In the genomic region with DNA sequence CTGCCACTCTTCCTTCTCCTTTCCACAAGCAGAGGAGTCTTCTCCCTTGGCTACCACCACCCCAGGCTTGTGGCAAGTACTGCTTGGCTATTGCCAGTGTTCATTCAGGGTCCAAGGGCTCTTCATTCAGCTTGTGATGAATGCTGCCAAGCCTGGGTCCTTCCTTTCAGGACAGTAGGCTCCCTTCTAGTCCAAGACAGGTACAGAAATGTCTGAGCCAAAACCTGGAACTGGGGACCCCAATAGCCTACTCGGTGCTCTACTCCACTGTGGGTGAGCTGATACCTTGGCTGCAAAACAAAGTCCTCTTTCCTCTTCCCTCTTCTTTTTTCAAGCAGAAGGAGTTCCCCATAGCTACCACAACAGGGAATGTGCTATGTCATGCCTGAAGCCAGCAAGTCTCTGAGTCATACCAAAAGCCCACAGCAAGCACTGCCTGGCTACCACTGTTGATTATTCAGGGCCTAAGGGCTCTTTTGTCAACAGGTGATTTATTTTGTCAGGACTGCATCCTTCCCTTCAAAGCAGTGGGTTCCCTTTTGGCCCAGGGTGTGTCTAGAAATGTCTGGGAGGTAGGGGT, we compare ENCODE assay signal across 9 cellular contexts.
A peak's percentile ranks its signal among the peaks of the same experiment; 100 is the strongest.
DNase-seq lines count a peak whose midpoint lies in the region; FAIRE-seq and TF ChIP-seq lines count a peak whose summit lies in the region.
"Had no signal": no experiment of that assay in that cellular context is flagged by ENCODE, and none has a peak within 500 bp of the region (broad histone marks: within the 10 kb centered on the region; RNA-seq: fewer than 3 reads in every experiment).

No MANE protein-coding gene starts in this region.

- H3K4me3 Mint-ChIP-seq in endothelial cell (ENCODE audit: unreplicated experiment), result no peak overlapping the region
- H3K4me3 Mint-ChIP-seq: central memory CD8-positive, alpha-beta T cell had no signal

- peak overlapping the region; percentile 87 for H3K27ac ChIP-seq in fibroblast of lung (ENCODE audit: insufficient read depth, low read length)
- peak overlapping the region; percentile 41 to 56 (median 46) for H3K27ac ChIP-seq in transverse colon

- H3K4me3 ChIP-seq in fibroblast of lung (replicated peaks in 1 of 4; ENCODE audit: control extremely low read depth in 1 of 4, insufficient read depth in 1 of 4, low read depth in 3 of 4, low read length in 4 of 4) (no peak overlapping the region), transverse colon (no peak overlapping the region)

- H2AFZ ChIP-seq in fibroblast of lung (ENCODE audit: low read length), result peak overlapping the region; percentile 9

- H4K20me1 ChIP-seq in fibroblast of lung (ENCODE audit: control insufficient read depth, extremely low read depth, insufficient read depth, low read length), result no peaks in the 10 kb centered on the region

- TF ChIP-seq EP300 in transverse colon (IDR thresholded peaks at IDR 0.05; ENCODE audit: low read depth), result no peak

- peak overlapping the region; percentile 38 for H3K4me2 ChIP-seq in fibroblast of lung (ENCODE audit: extremely low read depth, insufficient read depth, low read length)

- TF ChIP-seq POLR2A in H54 (IDR thresholded peaks at IDR 0.05; ENCODE audit: low read depth, low read length) (no peak), transverse colon (IDR thresholded peaks at IDR 0.05) (no peak)

- DNase-seq in Caki2 (ENCODE audit: low read depth) (peak; percentile 92), H54 (ENCODE audit: insufficient read length, low spot score) (peak; percentile 40), NCI-H69 (lab: John Stamatoyannopoulos, UW) (peak; percentile 23), fibroblast of lung (ENCODE audit: low read depth in 2 of 2) (peak; percentile 90 to 98), transverse colon (no peak), HPDE6-E6E7 (ENCODE audit: extremely low spot score) (no peak), endothelial cell (ENCODE audit: low spot score) (no peak), NCI-H345 (lab: John Stamatoyannopoulos, UW) (no peak)

- H3K9me3 ChIP-seq in fibroblast of lung (ENCODE audit: control insufficient read depth, insufficient read depth, low read depth, low read length), result no peaks in the 10 kb centered on the region
- no peaks in the 10 kb centered on the region for H3K9me3 ChIP-seq in transverse colon

- H3K27me3 Mint-ChIP-seq in endothelial cell (ENCODE audit: unreplicated experiment), result peaks cover 3% of the 10 kb centered on the region
- H3K27me3 Mint-ChIP-seq: central memory CD8-positive, alpha-beta T cell had no signal

- in situ Hi-C loops in Caki2 (cut with HindIII; ENCODE audit: low pct_unique_long_range_greater_than_20kb, low sequenced_read_pairs) (no loop called here), transverse colon (cut with MboI; ENCODE audit: low pct_ligation_motif_present in 1 of 4, low pct_unique_long_range_greater_than_20kb in 1 of 4, low sequenced_read_pairs in 3 of 4) (loop anchor here in 3 of 4 donors (25.0 kb wide), 1 partner anchor 540 kb away; a partner anchor contains a TSS)

- H3K9me3 Mint-ChIP-seq in endothelial cell (ENCODE audit: unreplicated experiment), result no peaks in the 10 kb centered on the region
- H3K9me3 Mint-ChIP-seq: central memory CD8-positive, alpha-beta T cell had no signal

- H3K36me3 ChIP-seq in fibroblast of lung (ENCODE audit: control insufficient read depth, insufficient read depth, low read length), result no peaks in the 10 kb centered on the region
- no peaks in the 10 kb centered on the region for H3K36me3 ChIP-seq in transverse colon

- H3K27me3 ChIP-seq in fibroblast of lung (ENCODE audit: control insufficient read depth, insufficient read depth, low read length) (no peaks in the 10 kb centered on the region), transverse colon (no peaks in the 10 kb centered on the region)

- intact Hi-C loops in transverse colon (cut with DNase I; ENCODE audit: low total_unique reads), result no loop called here

- H3K4me1 ChIP-seq in fibroblast of lung (ENCODE audit: control insufficient read depth, extremely low read depth, insufficient read depth, low read length) (peaks cover 18% of the 10 kb centered on the region), transverse colon (peaks cover 0 to 3% (median 0%) of the 10 kb centered on the region in 4 donors)

- H3K79me2 ChIP-seq in fibroblast of lung (ENCODE audit: control insufficient read depth, insufficient read depth, low read length), result no peaks in the 10 kb centered on the region

- H3K9ac ChIP-seq in fibroblast of lung (ENCODE audit: insufficient read depth, low read length), result peak overlapping the region; percentile 48

- TF ChIP-seq CTCF in fibroblast of lung (conservative IDR thresholded peaks at IDR 0.05 in 1 of 2, IDR thresholded peaks at IDR 0.05 in 1 of 2; ENCODE audit: low read depth in 1 of 2, low read length in 2 of 2), result no peak
- no peak for TF ChIP-seq CTCF in transverse colon (IDR thresholded peaks at IDR 0.05)
- TF ChIP-seq CTCF in endothelial cell (IDR thresholded peaks at IDR 0.05; ENCODE audit: unreplicated experiment), result no peak

- peak; percentile 87 for FAIRE-seq in H54 (lab: Jason Lieb, UNC)

- no peak overlapping the region for H3K27ac Mint-ChIP-seq in endothelial cell (ENCODE audit: unreplicated experiment)

- WGBS in transverse colon (ENCODE audit: low coverage in 1 of 2), 2 donors, result 50% methylated on average over 1 of the region's 1 CpG; no CpG with 5 or more reads in 1 of the 2 donors

- no peaks in the 10 kb centered on the region for H3K4me1 Mint-ChIP-seq in endothelial cell (ENCODE audit: unreplicated experiment)
- H3K4me1 Mint-ChIP-seq: central memory CD8-positive, alpha-beta T cell had no signal

- no peaks in the 10 kb centered on the region for H3K36me3 Mint-ChIP-seq in endothelial cell (ENCODE audit: low read depth, unreplicated experiment)

Comparison
In these comparisons a context has a peak if more than half of its experiments do, and no peak if none do; other contexts are left out.
1. DNase-seq: peak in Caki2 (single experiment), H54 (single experiment), NCI-H69 (single experiment) and fibroblast of lung (2 of 2); none in transverse colon (single experiment), HPDE6-E6E7 (single experiment), endothelial cell (single experiment) and NCI-H345 (single experiment).